In the genomic region with DNA sequence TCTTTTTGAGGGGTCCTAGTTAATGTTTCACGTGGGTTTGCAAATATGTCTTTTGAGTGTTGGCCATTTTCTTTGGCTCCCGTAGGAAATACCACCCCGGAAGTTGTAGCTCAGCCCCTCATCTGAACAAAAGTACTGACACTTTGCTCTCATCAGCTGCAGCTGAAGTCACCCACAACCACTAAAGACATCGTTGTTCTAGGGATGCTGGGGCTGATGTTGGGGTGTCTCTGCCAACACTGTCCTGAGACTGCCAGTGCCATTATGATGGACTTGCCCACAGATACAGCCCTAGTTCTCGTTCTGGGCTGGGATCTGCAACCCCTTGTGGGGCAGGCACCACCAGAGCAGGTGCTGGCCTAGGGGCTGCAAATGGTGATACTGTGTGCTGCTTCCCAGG, we compare ENCODE assay signal across 25 cellular contexts.
"Had no signal": no experiment of that assay in that cellular context is flagged by ENCODE, and none has a peak within 500 bp of the region (broad histone marks: within the 10 kb centered on the region; RNA-seq: fewer than 3 reads in every experiment).

No MANE protein-coding gene starts in this region.

- ATAC-seq: activated T-cell treated with anti-CD3 and anti-CD28 coated beads, Interleukin-2, amount 50 U/mL, for 72 hours; foreskin keratinocyte; left lobe of liver; lower lobe of right lung; naive thymus-derived CD4-positive, alpha-beta T cell; psoas muscle; right cardiac atrium; stimulated activated naive CD8-positive, alpha-beta T cell treated with anti-CD3 and anti-CD28 coated beads, Interleukin-15, Interleukin-2, amounts not matched to agents 100 U/mL and 50 U/mL, for 24 hours; T-helper 17 cell had no signal

- H3K9me3 ChIP-seq: lower lobe of right lung, psoas muscle, uterus had no signal

- H2AFZ ChIP-seq: neural progenitor cell had no signal

- FAIRE-seq: kidney had no signal

- H3K4me3 ChIP-seq: lower lobe of right lung, neural progenitor cell, psoas muscle, uterus had no signal

- H3K36me3 ChIP-seq: lower lobe of right lung, neural progenitor cell, uterus had no signal

- DNase-seq: activated CD4-positive, alpha-beta T cell treated with anti-CD3 and anti-CD28 coated beads for 4 hours; activated CD4-positive, alpha-beta T cell treated with anti-CD3 and anti-CD28 coated beads, Interleukin-2, amount 50 U/mL, for 48 hours; activated CD4-positive, CD25-positive, alpha-beta regulatory T cell; activated effector memory CD4-positive, alpha-beta T cell treated with Interleukin-2 at 50 U/mL for 16 hours; activated naive CD4-positive, alpha-beta T cell treated with anti-CD3 and anti-CD28 coated beads, Interleukin-2, amount 10 ng/mL, durations not matched to agents 7 days and 5 days; activated T-cell treated with anti-CD3 and anti-CD28 coated beads, Interleukin-2, amount 50 U/mL, for 72 hours; aorta; dermis blood vessel endothelial cell; effector memory CD4-positive, alpha-beta T cell; foreskin keratinocyte; glutamatergic neuron; kidney; lower lobe of right lung; naive thymus-derived CD4-positive, alpha-beta T cell; psoas muscle; right cardiac atrium; stimulated activated CD4-positive, alpha-beta T cell treated with anti-CD3 and anti-CD28 coated beads, Interleukin-12 subunit alpha, Interleukin-12 subunit beta, amount 100 ng/mL, for 4 hours; stimulated activated CD4-positive, alpha-beta T cell treated with anti-CD3 and anti-CD28 coated beads, Interleukin-4, amount 100 ng/mL, for 4 hours; stimulated activated naive CD8-positive, alpha-beta T cell treated with anti-CD3 and anti-CD28 coated beads, Interleukin-15, Interleukin-2, amounts not matched to agents 100 U/mL and 50 U/mL, for 24 hours; SW 1271; T-helper 17 cell; trophoblast cell; uterus had no signal

- H3K4me1 ChIP-seq: lower lobe of right lung, neural progenitor cell, psoas muscle, uterus had no signal

- H3K27me3 ChIP-seq: foreskin keratinocyte, neural progenitor cell, uterus had no signal

- H3K4me2 ChIP-seq: neural progenitor cell had no signal

- H3K9ac ChIP-seq: neural progenitor cell had no signal

- H3K27ac ChIP-seq: foreskin keratinocyte, lower lobe of right lung, neural progenitor cell, psoas muscle, uterus had no signal
